Comparison of ENCODE assay signal across 1 cellular context in genomic region chr17:32341857-32342602, GRCh38.
A peak's percentile ranks its signal among the peaks of the same experiment; 100 is the strongest.
TF ChIP-seq lines count a peak whose summit lies in the region.

Gene C17orf75 (minus strand): TSS chr17:32342173. CDS start chr17:32342139, 34 bp downstream.

TF ChIP-seq in HepG2, 621 proteins besides CTCF, POLR2A, EP300 and RAD21 (continued from another document and continues in another):
- TF ChIP-seq THRA (CRISPR knock-in tag; IDR thresholded peaks at IDR 0.05; ENCODE audit: borderline replicate concordance): peak; percentile 62; the same call in 1 of the 2 replicates
- TF ChIP-seq PTBP1 (IDR thresholded peaks at IDR 0.05; ENCODE audit: low read depth, low read length, poor library complexity, severe bottlenecking): peak; percentile 96
- TF ChIP-seq ZNF879 (CRISPR knock-in tag; IDR thresholded peaks at IDR 0.05): 0 out of 2 replicates have a peak, but pooled peaks have one; percentile 10
- TF ChIP-seq KLF13 (CRISPR knock-in tag; IDR thresholded peaks at IDR 0.05): no peak
- TF ChIP-seq BCL6 (CRISPR knock-in tag; IDR thresholded peaks at IDR 0.05): peak; percentile 71
- TF ChIP-seq NR0B2 (CRISPR knock-in tag; IDR thresholded peaks at IDR 0.05): peak; percentile 74; the same call in 1 of the 2 replicates
- TF ChIP-seq PREB (CRISPR knock-in tag; IDR thresholded peaks at IDR 0.05): no peak
- TF ChIP-seq FIP1L1 (IDR thresholded peaks at IDR 0.05; ENCODE audit: borderline replicate concordance, insufficient read depth, low read depth, low read length): peak; percentile 95
- TF ChIP-seq ZNF337 (CRISPR knock-in tag; IDR thresholded peaks at IDR 0.05; ENCODE audit: borderline replicate concordance, low read depth): no peak
- peak; percentile 77 for TF ChIP-seq MAX (IDR thresholded peaks at IDR 0.05)
- peak; percentile 79 for TF ChIP-seq PITX1 (CRISPR knock-in tag; IDR thresholded peaks at IDR 0.05)
- TF ChIP-seq ZNF878 (CRISPR knock-in tag; IDR thresholded peaks at IDR 0.05): 0 out of 2 replicates have a peak, but pooled peaks have one; percentile 30
- TF ChIP-seq HBP1 (CRISPR knock-in tag; IDR thresholded peaks at IDR 0.05; ENCODE audit: low read depth): peak; percentile 94
- peak; percentile 85 for TF ChIP-seq ARNT2 (CRISPR knock-in tag; IDR thresholded peaks at IDR 0.05; ENCODE audit: low read depth)
- peak; percentile 65; the same call in 1 of the 2 replicates for TF ChIP-seq HNRNPL (IDR thresholded peaks at IDR 0.05; ENCODE audit: low read depth, low read length)
- TF ChIP-seq ESRRA (CRISPR knock-in tag; IDR thresholded peaks at IDR 0.05; ENCODE audit: low read depth): peak; percentile 79
- TF ChIP-seq MEF2D (CRISPR knock-in tag; IDR thresholded peaks at IDR 0.05): peak; percentile 70; the same call in 1 of the 2 replicates
- TF ChIP-seq ZNF292 (CRISPR knock-in tag; IDR thresholded peaks at IDR 0.05; ENCODE audit: borderline replicate concordance, low read depth): peak; percentile 95
- TF ChIP-seq NFAT5 (CRISPR knock-in tag; IDR thresholded peaks at IDR 0.05): peak; percentile 38; the same call in 1 of the 2 replicates
- TF ChIP-seq ZHX1 (CRISPR knock-in tag; IDR thresholded peaks at IDR 0.05; ENCODE audit: low read depth): peak; percentile 84
- TF ChIP-seq MAFG (CRISPR knock-in tag; IDR thresholded peaks at IDR 0.05): no peak
- TF ChIP-seq ZSCAN29 (CRISPR knock-in tag; conservative IDR thresholded peaks at IDR 0.05): no peak
- TF ChIP-seq KLF12 (CRISPR knock-in tag; IDR thresholded peaks at IDR 0.05; ENCODE audit: borderline replicate concordance): peak; percentile 79; the same call in 1 of the 2 replicates
- TF ChIP-seq TEAD2 (CRISPR knock-in tag; IDR thresholded peaks at IDR 0.05): 0 out of 2 replicates have a peak, but pooled peaks have one; percentile 58
- TF ChIP-seq ZNF691 (CRISPR knock-in tag; IDR thresholded peaks at IDR 0.05; ENCODE audit: borderline replicate concordance, low read depth): peak; percentile 72; the same call in 1 of the 2 replicates
- peak; percentile 86; the same call in 1 of the 2 replicates for TF ChIP-seq HOXA5 (CRISPR knock-in tag; IDR thresholded peaks at IDR 0.05)
- TF ChIP-seq TFDP2 (CRISPR knock-in tag; IDR thresholded peaks at IDR 0.05): peak; percentile 79
- no peak for TF ChIP-seq ZNF790 (CRISPR knock-in tag; IDR thresholded peaks at IDR 0.05; ENCODE audit: borderline replicate concordance)
